24 cellular contexts compared by ENCODE assay signal in genomic region chr13:111225184-111225583, GRCh38.
"Had no signal": no experiment of that assay in that cellular context is flagged by ENCODE, and none has a peak within 500 bp of the region (broad histone marks: within the 10 kb centered on the region; RNA-seq: fewer than 3 reads in every experiment).

No MANE protein-coding gene starts in this region.

- H3K9me3 Mint-ChIP-seq: naive thymus-derived CD4-positive, alpha-beta T cell; nephron; neural progenitor cell; stimulated activated memory B cell treated with anti-CD40 and anti-IgM and Interleukin-4, amounts not matched to agents 10 μg/mL and 1 μg/mL and 100 μg/mL, for 72 hours; type B pancreatic cell had no signal

- ATAC-seq: gastroesophageal sphincter; left cardiac atrium; naive thymus-derived CD4-positive, alpha-beta T cell; right cardiac atrium; stimulated activated memory B cell treated with anti-CD40 and anti-IgM and Interleukin-4, amounts not matched to agents 10 μg/mL and 1 μg/mL and 100 μg/mL, for 72 hours had no signal

- H3K27ac Mint-ChIP-seq: neural progenitor cell; stimulated activated memory B cell treated with anti-CD40 and anti-IgM and Interleukin-4, amounts not matched to agents 10 μg/mL and 1 μg/mL and 100 μg/mL, for 72 hours; type B pancreatic cell had no signal

- H3K36me3 ChIP-seq: neural progenitor cell, prostate gland had no signal

- H3K9me3 ChIP-seq: gastroesophageal sphincter, heart right ventricle, left lung, prostate gland, sigmoid colon, stomach, testis, tibial artery had no signal

- H3K27me3 Mint-ChIP-seq: naive thymus-derived CD4-positive, alpha-beta T cell; stimulated activated memory B cell treated with anti-CD40 and anti-IgM and Interleukin-4, amounts not matched to agents 10 μg/mL and 1 μg/mL and 100 μg/mL, for 72 hours; type B pancreatic cell had no signal

- H3K9ac ChIP-seq: neural progenitor cell, parathyroid adenoma had no signal

- DNase-seq: cerebellar nuclear complex; dorsolateral prefrontal cortex; effector CD4-positive, alpha-beta T cell; heart right ventricle; hippocampal formation; left cardiac atrium; left lung; mesendoderm; midbrain; naive thymus-derived CD4-positive, alpha-beta T cell; right cardiac atrium; sigmoid colon; stimulated activated CD4-positive, alpha-beta T cell treated with anti-CD3 and anti-CD28 coated beads, Interleukin-2, amount 100 ng/mL, for 24 hours; stimulated activated CD4-positive, alpha-beta T cell treated with anti-CD3 and anti-CD28 coated beads, Interleukin-4, amount 100 ng/mL, for 24 hours; stomach; testis; tibial artery had no signal

- H3K4me1 ChIP-seq: parathyroid adenoma, prostate gland, testis had no signal

- H3K4me3 ChIP-seq: dorsolateral prefrontal cortex, gastroesophageal sphincter, heart right ventricle, left lung, neural progenitor cell, prostate gland, sigmoid colon, stomach, testis, tibial artery had no signal

- H3K27me3 ChIP-seq: dorsolateral prefrontal cortex, gastroesophageal sphincter, heart right ventricle, left lung, neural progenitor cell, sigmoid colon, stomach, testis, tibial artery had no signal

- H3K27ac ChIP-seq: gastroesophageal sphincter, heart right ventricle, left lung, neural progenitor cell, parathyroid adenoma, prostate gland, sigmoid colon, stomach, testis had no signal

- H2AFZ ChIP-seq: neural progenitor cell, parathyroid adenoma had no signal

- H3K4me2 ChIP-seq: neural progenitor cell had no signal

- H3K4me3 Mint-ChIP-seq: nephron; neural progenitor cell; stimulated activated memory B cell treated with anti-CD40 and anti-IgM and Interleukin-4, amounts not matched to agents 10 μg/mL and 1 μg/mL and 100 μg/mL, for 72 hours; type B pancreatic cell had no signal
